Comparison of ENCODE assay signal across 8 cellular contexts in genomic region chr6:149482542-149483261, GRCh38. TPM values are rescaled to one million over a fixed set of nuclear protein-coding genes. Genes with fewer than 3 reads are reported as not detected.
DNase-seq lines count a peak whose midpoint lies in the region; TF ChIP-seq lines count a peak whose summit lies in the region.
"Had no signal": no experiment of that assay in that cellular context is flagged by ENCODE, and none has a peak within 500 bp of the region (broad histone marks: within the 10 kb centered on the region; RNA-seq: fewer than 3 reads in every experiment).

No MANE protein-coding gene starts in this region.

- no peak for TF ChIP-seq POLR2A in thyroid gland (IDR thresholded peaks at IDR 0.05)

- H3K4me1 ChIP-seq in thyroid gland: peaks cover 17 to 22% of the 10 kb centered on the region in 2 donors

- no peaks in the 10 kb centered on the region for H3K9me3 ChIP-seq in thyroid gland

- no peaks in the 10 kb centered on the region for H3K36me3 ChIP-seq in thyroid gland

- intact Hi-C loops in thyroid gland (cut with DNase I): no loop called here

- H3K4me1 Mint-ChIP-seq in IgD-negative memory B cell: peaks cover 47 to 51% (median 51%) of the 10 kb centered on the region in 3 donors

- no peaks in the 10 kb centered on the region for H3K9me3 Mint-ChIP-seq in IgD-negative memory B cell

- H3K36me3 Mint-ChIP-seq in IgD-negative memory B cell: peaks cover 10% of the 10 kb centered on the region

- peak overlapping the region in 1 of 3 donors; percentile 26 for H3K4me3 ChIP-seq in thyroid gland (replicated peaks in 1 of 3)

- peak overlapping the region; percentile 90 for H3K27ac ChIP-seq in layer of hippocampus (ENCODE audit: low read depth, low read length)
- H3K27ac ChIP-seq in thyroid gland: peak overlapping the region; percentile 31 to 87 (median 64)

- H3K4me3 Mint-ChIP-seq in IgD-negative memory B cell: peak overlapping the region; percentile 93 to 100 (median 98)

- H3K27ac Mint-ChIP-seq in IgD-negative memory B cell: peak overlapping the region; percentile 99 to 100 (median 99)

- peaks cover 2% of the 10 kb centered on the region for H3K27me3 Mint-ChIP-seq in IgD-negative memory B cell

- H3K27me3 ChIP-seq in layer of hippocampus (ENCODE audit: control insufficient read depth, insufficient read depth, low read length): no peaks in the 10 kb centered on the region
- H3K27me3 ChIP-seq in thyroid gland: no peaks in the 10 kb centered on the region

- TF ChIP-seq CTCF in thyroid gland (IDR thresholded peaks at IDR 0.05): no peak

- WGBS in thyroid gland, 2 donors: 55 to 67% methylated on average over 13 of the region's 13 CpGs

- peak; percentile 63 for DNase-seq in activated T-cell treated with anti-CD3 and anti-CD28 coated beads, Interleukin-2, amount 50 U/mL, for 48 hours
- no peak for DNase-seq in thyroid gland
- DNase-seq in NCI-H226: no peak
- no peak for DNase-seq in NCI-H1092 treated with DMSO at 0.1 percent for 48 hours (lab: John Stamatoyannopoulos, UW)
- no peak for DNase-seq in NCI-H2171 treated with DMSO at 0.1 percent for 48 hours (lab: John Stamatoyannopoulos, UW)
- DNase-seq: foreskin fibroblast had no signal

RNA-seq across cellular contexts. Expression of gene ZC3H12D, which starts 2.1 kb away (rescaled TPM):
- polyA plus RNA-seq in IgD-negative memory B cell: 8.2 TPM
- 1 to 10 TPM in 2 of 4 donors, under 1 TPM in 2; 0.78 to 1.4 (median 0.99) TPM for total RNA-seq in thyroid gland

Comparison
In these comparisons a context has a peak if more than half of its experiments do, and no peak if none do; other contexts are left out.
1. DNase-seq: peak in activated T-cell treated with anti-CD3 and anti-CD28 coated beads, Interleukin-2, amount 50 U/mL, for 48 hours (2 of 2); none in thyroid gland (0 of 2), NCI-H226 (single experiment), NCI-H1092 treated with DMSO at 0.1 percent for 48 hours (single experiment) and NCI-H2171 treated with DMSO at 0.1 percent for 48 hours (single experiment).